Comparison of ENCODE assay signal across 1 cellular context in genomic region chr20:49279677-49280462, GRCh38.
TF ChIP-seq lines count a peak whose summit lies in the region.

No MANE protein-coding gene starts in this region.

TF ChIP-seq in HepG2, 621 proteins besides CTCF, POLR2A, EP300 and RAD21 (continued from another document and continues in another):
- TF ChIP-seq ZNF784 (CRISPR knock-in tag; IDR thresholded peaks at IDR 0.05; ENCODE audit: borderline replicate concordance) = peak; percentile 3; the same call in 1 of the 2 replicates
- no peak; the same call in 1 of the 2 replicates for TF ChIP-seq RFX1 (IDR thresholded peaks at IDR 0.05)
- TF ChIP-seq SNRNP70 (IDR thresholded peaks at IDR 0.05; ENCODE audit: low read depth, low read length) = no peak
- TF ChIP-seq SIN3B (IDR thresholded peaks at IDR 0.05; ENCODE audit: low read length) = peak; percentile 10; the same call in 1 of the 2 replicates
- no peak for TF ChIP-seq NFE2L1 (CRISPR knock-in tag; IDR thresholded peaks at IDR 0.05; ENCODE audit: borderline replicate concordance)
- TF ChIP-seq, protein P1, sequence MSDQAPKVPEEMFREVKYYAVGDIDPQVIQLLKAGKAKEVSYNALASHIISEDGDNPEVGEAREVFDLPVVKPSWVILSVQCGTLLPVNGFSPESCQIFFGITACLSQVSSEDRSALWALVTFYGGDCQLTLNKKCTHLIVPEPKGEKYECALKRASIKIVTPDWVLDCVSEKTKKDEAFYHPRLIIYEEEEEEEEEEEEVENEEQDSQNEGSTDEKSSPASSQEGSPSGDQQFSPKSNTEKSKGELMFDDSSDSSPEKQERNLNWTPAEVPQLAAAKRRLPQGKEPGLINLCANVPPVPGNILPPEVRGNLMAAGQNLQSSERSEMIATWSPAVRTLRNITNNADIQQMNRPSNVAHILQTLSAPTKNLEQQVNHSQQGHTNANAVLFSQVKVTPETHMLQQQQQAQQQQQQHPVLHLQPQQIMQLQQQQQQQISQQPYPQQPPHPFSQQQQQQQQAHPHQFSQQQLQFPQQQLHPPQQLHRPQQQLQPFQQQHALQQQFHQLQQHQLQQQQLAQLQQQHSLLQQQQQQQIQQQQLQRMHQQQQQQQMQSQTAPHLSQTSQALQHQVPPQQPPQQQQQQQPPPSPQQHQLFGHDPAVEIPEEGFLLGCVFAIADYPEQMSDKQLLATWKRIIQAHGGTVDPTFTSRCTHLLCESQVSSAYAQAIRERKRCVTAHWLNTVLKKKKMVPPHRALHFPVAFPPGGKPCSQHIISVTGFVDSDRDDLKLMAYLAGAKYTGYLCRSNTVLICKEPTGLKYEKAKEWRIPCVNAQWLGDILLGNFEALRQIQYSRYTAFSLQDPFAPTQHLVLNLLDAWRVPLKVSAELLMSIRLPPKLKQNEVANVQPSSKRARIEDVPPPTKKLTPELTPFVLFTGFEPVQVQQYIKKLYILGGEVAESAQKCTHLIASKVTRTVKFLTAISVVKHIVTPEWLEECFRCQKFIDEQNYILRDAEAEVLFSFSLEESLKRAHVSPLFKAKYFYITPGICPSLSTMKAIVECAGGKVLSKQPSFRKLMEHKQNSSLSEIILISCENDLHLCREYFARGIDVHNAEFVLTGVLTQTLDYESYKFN (CRISPR knock-in tag; conservative IDR thresholded peaks at IDR 0.05) = no peak
- TF ChIP-seq GPBP1L1 (CRISPR knock-in tag; IDR thresholded peaks at IDR 0.05) = no peak
- no peak for TF ChIP-seq ZBTB38 (CRISPR knock-in tag; IDR thresholded peaks at IDR 0.05)
- no peak for TF ChIP-seq EEA1 (CRISPR knock-in tag; IDR thresholded peaks at IDR 0.05; ENCODE audit: borderline replicate concordance)
- no peak for TF ChIP-seq XBP1 (CRISPR knock-in tag; IDR thresholded peaks at IDR 0.05)
- TF ChIP-seq SP140L (CRISPR knock-in tag; IDR thresholded peaks at IDR 0.05; ENCODE audit: borderline replicate concordance) = no peak
- TF ChIP-seq GLMP (CRISPR knock-in tag; IDR thresholded peaks at IDR 0.05; ENCODE audit: borderline replicate concordance) = no peak
- TF ChIP-seq ZNF234 (CRISPR knock-in tag; conservative IDR thresholded peaks at IDR 0.05) = no peak
- no peak for TF ChIP-seq ZNF329 (CRISPR knock-in tag; IDR thresholded peaks at IDR 0.05; ENCODE audit: low read depth)
- no peak; the same call in 1 of the 2 replicates for TF ChIP-seq HDAC2 (CRISPR knock-in tag; IDR thresholded peaks at IDR 0.05)
- 0 out of 2 replicates have a peak, but pooled peaks have one; percentile 34 for TF ChIP-seq FOXO1 (CRISPR knock-in tag; IDR thresholded peaks at IDR 0.05)
- TF ChIP-seq NFE2L2 (IDR thresholded peaks at IDR 0.05; ENCODE audit: low read length) = peak; percentile 2; the same call in 1 of the 2 replicates
- TF ChIP-seq ARNTL (CRISPR knock-in tag; IDR thresholded peaks at IDR 0.05) = 0 out of 2 replicates have a peak, but pooled peaks have one; percentile 19
- peak; percentile 68; the same call in 1 of the 2 replicates for TF ChIP-seq NFKBIZ (CRISPR knock-in tag; IDR thresholded peaks at IDR 0.05)
- TF ChIP-seq NFRKB (IDR thresholded peaks at IDR 0.05) = no peak
- peak; percentile 43; the same call in 1 of the 2 replicates for TF ChIP-seq POLR2AphosphoS5 (IDR thresholded peaks at IDR 0.05; ENCODE audit: low read depth, low read length)
- TF ChIP-seq PAF1 (CRISPR knock-in tag; IDR thresholded peaks at IDR 0.05) = 0 out of 2 replicates have a peak, but pooled peaks have one; percentile 48
- TF ChIP-seq ZBTB43 (CRISPR knock-in tag; conservative IDR thresholded peaks at IDR 0.05) = no peak; the same call in 1 of the 2 replicates
- 0 out of 2 replicates have a peak, but pooled peaks have one; percentile 6 for TF ChIP-seq ZNF7 (CRISPR knock-in tag; IDR thresholded peaks at IDR 0.05)
- no peak for TF ChIP-seq ZNF101 (CRISPR knock-in tag; IDR thresholded peaks at IDR 0.05; ENCODE audit: borderline replicate concordance, low read depth)
- no peak for TF ChIP-seq ZNF350 (CRISPR knock-in tag; IDR thresholded peaks at IDR 0.05; ENCODE audit: borderline replicate concordance, low read depth)
- 0 out of 2 replicates have a peak, but pooled peaks have one; percentile 23 for TF ChIP-seq TMF1 (CRISPR knock-in tag; IDR thresholded peaks at IDR 0.05; ENCODE audit: low read depth)
- TF ChIP-seq ZSCAN29 (CRISPR knock-in tag; conservative IDR thresholded peaks at IDR 0.05) = no peak
- no peak for TF ChIP-seq ZNF816 (CRISPR knock-in tag; IDR thresholded peaks at IDR 0.05; ENCODE audit: borderline replicate concordance)
- TF ChIP-seq MIER3 (CRISPR knock-in tag; IDR thresholded peaks at IDR 0.05; ENCODE audit: borderline replicate concordance) = no peak
- no peak for TF ChIP-seq ZNF326 (CRISPR knock-in tag; IDR thresholded peaks at IDR 0.05; ENCODE audit: borderline replicate concordance)
- TF ChIP-seq, protein P2, sequence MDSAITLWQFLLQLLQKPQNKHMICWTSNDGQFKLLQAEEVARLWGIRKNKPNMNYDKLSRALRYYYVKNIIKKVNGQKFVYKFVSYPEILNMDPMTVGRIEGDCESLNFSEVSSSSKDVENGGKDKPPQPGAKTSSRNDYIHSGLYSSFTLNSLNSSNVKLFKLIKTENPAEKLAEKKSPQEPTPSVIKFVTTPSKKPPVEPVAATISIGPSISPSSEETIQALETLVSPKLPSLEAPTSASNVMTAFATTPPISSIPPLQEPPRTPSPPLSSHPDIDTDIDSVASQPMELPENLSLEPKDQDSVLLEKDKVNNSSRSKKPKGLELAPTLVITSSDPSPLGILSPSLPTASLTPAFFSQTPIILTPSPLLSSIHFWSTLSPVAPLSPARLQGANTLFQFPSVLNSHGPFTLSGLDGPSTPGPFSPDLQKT (CRISPR knock-in tag; IDR thresholded peaks at IDR 0.05; ENCODE audit: borderline replicate concordance) = no peak
- no peak for TF ChIP-seq ZNF598 (CRISPR knock-in tag; IDR thresholded peaks at IDR 0.05; ENCODE audit: borderline replicate concordance)
- no peak for TF ChIP-seq ARID5B (CRISPR knock-in tag; IDR thresholded peaks at IDR 0.05)
- 0 out of 2 replicates have a peak, but pooled peaks have one; percentile 25 for TF ChIP-seq KMT2B (CRISPR knock-in tag; IDR thresholded peaks at IDR 0.05)
- TF ChIP-seq, protein P3, sequence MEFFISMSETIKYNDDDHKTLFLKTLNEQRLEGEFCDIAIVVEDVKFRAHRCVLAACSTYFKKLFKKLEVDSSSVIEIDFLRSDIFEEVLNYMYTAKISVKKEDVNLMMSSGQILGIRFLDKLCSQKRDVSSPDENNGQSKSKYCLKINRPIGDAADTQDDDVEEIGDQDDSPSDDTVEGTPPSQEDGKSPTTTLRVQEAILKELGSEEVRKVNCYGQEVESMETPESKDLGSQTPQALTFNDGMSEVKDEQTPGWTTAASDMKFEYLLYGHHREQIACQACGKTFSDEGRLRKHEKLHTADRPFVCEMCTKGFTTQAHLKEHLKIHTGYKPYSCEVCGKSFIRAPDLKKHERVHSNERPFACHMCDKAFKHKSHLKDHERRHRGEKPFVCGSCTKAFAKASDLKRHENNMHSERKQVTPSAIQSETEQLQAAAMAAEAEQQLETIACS (CRISPR knock-in tag; IDR thresholded peaks at IDR 0.05) = no peak
- 0 out of 2 replicates have a peak, but pooled peaks have one; percentile 58 for TF ChIP-seq PHF21A (CRISPR knock-in tag; IDR thresholded peaks at IDR 0.05)
- TF ChIP-seq RBM22 (optimal IDR thresholded peaks at IDR 0.05; ENCODE audit: low read length) = peak; percentile 89
- TF ChIP-seq, protein P4, sequence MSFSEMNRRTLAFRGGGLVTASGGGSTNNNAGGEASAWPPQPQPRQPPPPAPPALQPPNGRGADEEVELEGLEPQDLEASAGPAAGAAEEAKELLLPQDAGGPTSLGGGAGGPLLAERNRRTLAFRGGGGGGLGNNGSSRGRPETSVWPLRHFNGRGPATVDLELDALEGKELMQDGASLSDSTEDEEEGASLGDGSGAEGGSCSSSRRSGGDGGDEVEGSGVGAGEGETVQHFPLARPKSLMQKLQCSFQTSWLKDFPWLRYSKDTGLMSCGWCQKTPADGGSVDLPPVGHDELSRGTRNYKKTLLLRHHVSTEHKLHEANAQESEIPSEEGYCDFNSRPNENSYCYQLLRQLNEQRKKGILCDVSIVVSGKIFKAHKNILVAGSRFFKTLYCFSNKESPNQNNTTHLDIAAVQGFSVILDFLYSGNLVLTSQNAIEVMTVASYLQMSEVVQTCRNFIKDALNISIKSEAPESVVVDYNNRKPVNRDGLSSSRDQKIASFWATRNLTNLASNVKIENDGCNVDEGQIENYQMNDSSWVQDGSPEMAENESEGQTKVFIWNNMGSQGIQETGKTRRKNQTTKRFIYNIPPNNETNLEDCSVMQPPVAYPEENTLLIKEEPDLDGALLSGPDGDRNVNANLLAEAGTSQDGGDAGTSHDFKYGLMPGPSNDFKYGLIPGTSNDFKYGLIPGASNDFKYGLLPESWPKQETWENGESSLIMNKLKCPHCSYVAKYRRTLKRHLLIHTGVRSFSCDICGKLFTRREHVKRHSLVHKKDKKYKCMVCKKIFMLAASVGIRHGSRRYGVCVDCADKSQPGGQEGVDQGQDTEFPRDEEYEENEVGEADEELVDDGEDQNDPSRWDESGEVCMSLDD (CRISPR knock-in tag; IDR thresholded peaks at IDR 0.05; ENCODE audit: borderline replicate concordance) = 0 out of 2 replicates have a peak, but pooled peaks have one; percentile 71
- TF ChIP-seq ZSCAN12 (CRISPR knock-in tag; IDR thresholded peaks at IDR 0.05) = 0 out of 2 replicates have a peak, but pooled peaks have one; percentile 21
- no peak for TF ChIP-seq ZNF773 (CRISPR knock-in tag; IDR thresholded peaks at IDR 0.05; ENCODE audit: borderline replicate concordance)
- 0 out of 2 replicates have a peak, but pooled peaks have one; percentile 75 for TF ChIP-seq DNMT3B (CRISPR knock-in tag; conservative IDR thresholded peaks at IDR 0.05)
